Comparison of ENCODE assay signal across 18 cellular contexts in the genomic region with DNA sequence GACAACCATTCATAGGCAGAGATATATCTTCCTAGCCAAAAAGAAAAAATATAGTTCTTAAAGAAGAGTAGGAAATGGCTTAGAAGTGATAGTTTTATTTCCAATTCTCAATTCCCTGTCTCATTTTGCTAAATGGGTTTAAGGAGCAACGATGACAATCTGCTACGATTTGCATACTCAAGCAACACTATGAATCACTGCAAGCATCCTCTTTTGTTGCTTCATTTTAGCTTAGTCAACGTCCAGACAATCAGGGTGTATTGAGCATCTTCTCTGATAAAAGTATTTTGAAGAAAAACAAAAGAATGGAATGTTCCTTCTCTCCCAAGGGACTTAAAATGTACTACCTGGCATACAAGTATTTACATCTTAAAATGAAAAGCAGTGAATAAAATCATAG.
"Had no signal": no experiment of that assay in that cellular context is flagged by ENCODE, and none has a peak within 500 bp of the region (broad histone marks: within the 10 kb centered on the region; RNA-seq: fewer than 3 reads in every experiment).

No MANE protein-coding gene starts in this region.

- H3K4me3 ChIP-seq: gastrocnemius medialis, left ventricle myocardium inferior, lower lobe of right lung, skin epidermis had no signal

- ATAC-seq: effector memory CD8-positive, alpha-beta T cell; gastrocnemius medialis; left cardiac atrium; lower lobe of right lung; natural killer cell; sciatic nerve; stimulated activated naive B cell treated with anti-CD40 and anti-IgM and Interleukin-4, amounts not matched to agents 10 μg/mL and 1 μg/mL and 100 μg/mL, for 72 hours; stimulated activated naive CD8-positive, alpha-beta T cell treated with anti-CD3 and anti-CD28 coated beads, Interleukin-15, amount 100 ng/mL, for 72 hours had no signal

- H3K4me1 ChIP-seq: gastrocnemius medialis, left ventricle myocardium inferior, lower lobe of right lung had no signal

- H3K9me3 ChIP-seq: gastrocnemius medialis had no signal

- H3K27me3 Mint-ChIP-seq: effector memory CD8-positive, alpha-beta T cell; memory B cell; stimulated activated naive CD8-positive, alpha-beta T cell treated with anti-CD3 and anti-CD28 coated beads, Interleukin-15, amount 100 ng/mL, for 72 hours had no signal

- H3K4me1 Mint-ChIP-seq: memory B cell; mesothelial cell of epicardium; natural killer cell; neural crest cell; stimulated activated naive CD8-positive, alpha-beta T cell treated with anti-CD3 and anti-CD28 coated beads, Interleukin-15, amount 100 ng/mL, for 72 hours had no signal

- H3K36me3 ChIP-seq: gastrocnemius medialis, left ventricle myocardium inferior, lower lobe of right lung had no signal

- H3K4me3 Mint-ChIP-seq: effector memory CD8-positive, alpha-beta T cell; memory B cell; mesothelial cell of epicardium; natural killer cell; neural crest cell; stimulated activated naive B cell treated with anti-CD40 and anti-IgM and Interleukin-4, amounts not matched to agents 10 μg/mL and 1 μg/mL and 100 μg/mL, for 72 hours; stimulated activated naive CD8-positive, alpha-beta T cell treated with anti-CD3 and anti-CD28 coated beads, Interleukin-15, amount 100 ng/mL, for 72 hours had no signal

- H3K27ac ChIP-seq: gastrocnemius medialis, left ventricle myocardium inferior, lower lobe of right lung, skin epidermis had no signal

- DNase-seq: effector memory CD8-positive, alpha-beta T cell; gastrocnemius medialis; kidney; left cardiac atrium; left ventricle myocardium inferior; lower lobe of right lung; natural killer cell; posterior cingulate gyrus; stimulated activated CD4-positive, alpha-beta T cell treated with anti-CD3 and anti-CD28 coated beads, Interleukin-2, amount 100 ng/mL, for 24 hours; stimulated activated CD4-positive, alpha-beta T cell treated with anti-CD3 and anti-CD28 coated beads, Interleukin-4, amount 100 ng/mL, for 4 hours; stimulated activated naive B cell treated with anti-CD40 and anti-IgM and Interleukin-4, amounts not matched to agents 10 μg/mL and 1 μg/mL and 100 μg/mL, for 72 hours; stimulated activated naive CD8-positive, alpha-beta T cell treated with anti-CD3 and anti-CD28 coated beads, Interleukin-15, amount 100 ng/mL, for 72 hours; trophoblast cell had no signal

- H3K27me3 ChIP-seq: gastrocnemius medialis had no signal

- H3K27ac Mint-ChIP-seq: effector memory CD8-positive, alpha-beta T cell; memory B cell; mesothelial cell of epicardium; natural killer cell; stimulated activated naive B cell treated with anti-CD40 and anti-IgM and Interleukin-4, amounts not matched to agents 10 μg/mL and 1 μg/mL and 100 μg/mL, for 72 hours; stimulated activated naive CD8-positive, alpha-beta T cell treated with anti-CD3 and anti-CD28 coated beads, Interleukin-15, amount 100 ng/mL, for 72 hours had no signal
